Comparison of ENCODE assay signal across 12 cellular contexts in the genomic region with DNA sequence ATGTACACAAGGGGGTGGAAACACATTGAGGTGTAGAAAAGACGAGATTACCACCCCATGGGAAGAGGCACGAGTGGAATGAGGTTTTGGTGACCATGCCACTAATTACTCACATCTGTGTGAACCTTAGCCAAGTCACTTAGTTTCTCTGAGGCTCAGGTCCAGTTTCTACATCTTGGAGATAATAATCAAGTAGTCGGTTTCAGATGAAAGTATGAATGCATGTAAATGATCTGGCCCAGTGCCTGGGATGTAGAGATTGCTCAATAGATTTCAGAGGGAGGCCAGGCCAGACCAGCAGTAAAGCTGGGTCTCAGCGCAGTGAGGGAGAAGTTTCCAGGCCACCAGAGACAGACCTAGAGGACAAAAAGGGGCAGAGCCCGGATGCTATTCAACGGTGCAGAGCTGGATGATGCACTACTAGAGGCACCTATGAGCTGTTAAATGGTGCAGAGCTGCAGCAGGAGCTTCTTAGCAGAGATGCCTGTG.
DNase-seq lines count a peak whose midpoint lies in the region; ATAC-seq and TF ChIP-seq lines count a peak whose summit lies in the region.
"Had no signal": no experiment of that assay in that cellular context is flagged by ENCODE, and none has a peak within 500 bp of the region (broad histone marks: within the 10 kb centered on the region; RNA-seq: fewer than 3 reads in every experiment).

No MANE protein-coding gene starts in this region.

- no peaks in the 10 kb centered on the region for H3K9me3 Mint-ChIP-seq in stimulated activated memory B cell treated with anti-CD40 and anti-IgM and Interleukin-4, amounts not matched to agents 10 μg/mL and 1 μg/mL and 100 μg/mL, for 72 hours

- no peak overlapping the region for H3K27ac Mint-ChIP-seq in stimulated activated memory B cell treated with anti-CD40 and anti-IgM and Interleukin-4, amounts not matched to agents 10 μg/mL and 1 μg/mL and 100 μg/mL, for 72 hours

- peak; percentile 35 for ATAC-seq in stimulated activated memory B cell treated with anti-CD40 and anti-IgM and Interleukin-4, amounts not matched to agents 10 μg/mL and 1 μg/mL and 100 μg/mL, for 72 hours
- ATAC-seq in HG02763 (IDR thresholded peaks at IDR 0.05; ENCODE audit: unreplicated experiment), result no peak

- no peak overlapping the region for H3K4me3 ChIP-seq in NB4 (ENCODE audit: low read depth, low read length)
- H3K4me3 ChIP-seq: right atrium auricular region had no signal

- H3K27ac ChIP-seq in epithelial cell of prostate, result peak overlapping the region; percentile 91
- H3K27ac ChIP-seq: right atrium auricular region had no signal

- H3K27me3 Mint-ChIP-seq in stimulated activated memory B cell treated with anti-CD40 and anti-IgM and Interleukin-4, amounts not matched to agents 10 μg/mL and 1 μg/mL and 100 μg/mL, for 72 hours, result no peaks in the 10 kb centered on the region

- H3K4me3 Mint-ChIP-seq in stimulated activated memory B cell treated with anti-CD40 and anti-IgM and Interleukin-4, amounts not matched to agents 10 μg/mL and 1 μg/mL and 100 μg/mL, for 72 hours, result no peak overlapping the region

- peak; percentile 52 for DNase-seq in DMS53 (lab: John Stamatoyannopoulos, UW)
- no peak for DNase-seq in DMS53 treated with DMSO at 0.1 percent for 48 hours (lab: John Stamatoyannopoulos, UW; ENCODE audit: unreplicated experiment)
- DNase-seq in NB4 (ENCODE audit: low read depth), result peak; percentile 7
- peak; percentile 76 for DNase-seq in epithelial cell of prostate (ENCODE audit: low read depth, low spot score)
- no peak for DNase-seq in SHP77 treated with DMSO at 0.1 percent for 48 hours (lab: John Stamatoyannopoulos, UW)
- DNase-seq in ecto neural progenitor cell (ENCODE audit: low spot score), result no peak
- DNase-seq: DND-41, NCI-H446 treated with DMSO at 0.1 percent for 48 hours, Right ventricle myocardium superior had no signal

- TF ChIP-seq POLR2A in NB4 (IDR thresholded peaks at IDR 0.05; ENCODE audit: extremely low read depth, insufficient read length), result no peak

- H3K4me1 Mint-ChIP-seq in stimulated activated memory B cell treated with anti-CD40 and anti-IgM and Interleukin-4, amounts not matched to agents 10 μg/mL and 1 μg/mL and 100 μg/mL, for 72 hours, result no peaks in the 10 kb centered on the region

- no peak for TF ChIP-seq CTCF in NB4 (IDR thresholded peaks at IDR 0.05; ENCODE audit: low read depth, low read length)

- no peaks in the 10 kb centered on the region for H3K36me3 Mint-ChIP-seq in stimulated activated memory B cell treated with anti-CD40 and anti-IgM and Interleukin-4, amounts not matched to agents 10 μg/mL and 1 μg/mL and 100 μg/mL, for 72 hours

Comparison
In these comparisons a context has a peak if more than half of its experiments do, and no peak if none do; other contexts are left out.
1. DNase-seq: peak in DMS53 (single experiment), NB4 (single experiment) and epithelial cell of prostate (single experiment); none in DMS53 treated with DMSO at 0.1 percent for 48 hours (single experiment), SHP77 treated with DMSO at 0.1 percent for 48 hours (single experiment) and ecto neural progenitor cell (single experiment).